7 cellular contexts compared by ENCODE assay signal in genomic region chr14:29548948-29549370, GRCh38.
DNase-seq lines count a peak whose midpoint lies in the region; ATAC-seq, FAIRE-seq and TF ChIP-seq lines count a peak whose summit lies in the region.

No MANE protein-coding gene starts in this region.

- H3K9me2 ChIP-seq in SK-N-SH = no peaks in the 10 kb centered on the region

- CTCF ChIA-PET in SK-N-SH (lab: Yijun Ruan, JAX) = interaction anchor here (0.6 to 4.5 kb wide), 10 partner anchors 9 to 894 kb away, joined by 3 to 45 read pairs (median 4); no protein-coding TSS in a partner anchor

- DNase-seq in GM12892 (ENCODE audit: insufficient read length) (no peak), NCI-H128 (lab: John Stamatoyannopoulos, UW; ENCODE audit: unreplicated experiment) (peak; percentile 27), SK-N-SH (peak; percentile 23), fibroblast of villous mesenchyme (ENCODE audit: low read depth) (peak; percentile 68), trophoblast cell (peak; percentile 4 to 75)
- DNase-seq in stimulated activated CD4-positive, alpha-beta T cell treated with anti-CD3 and anti-CD28 coated beads, Interleukin-4, amount 100 ng/mL, for 4 hours = no peak

- H3K36me3 ChIP-seq in SK-N-SH (replicated peaks in 1 of 2; ENCODE audit: control insufficient read depth in 1 of 2, insufficient read depth in 2 of 2, low read length in 1 of 2) = no peaks in the 10 kb centered on the region
- no peaks in the 10 kb centered on the region for H3K36me3 ChIP-seq in trophoblast cell (ENCODE audit: control insufficient read depth in 1 of 2, insufficient read depth in 2 of 2, low read length in 2 of 2)

- H4K8ac ChIP-seq in trophoblast cell (ENCODE audit: low read depth, low read length) = no peak overlapping the region

- no peak overlapping the region for H3K18ac ChIP-seq in trophoblast cell (ENCODE audit: low read length)

- TF ChIP-seq RAD21 in SK-N-SH (IDR thresholded peaks at IDR 0.05; ENCODE audit: low read length) = peak; percentile 54

- peak; percentile 89 for ATAC-seq in HG02610 (IDR thresholded peaks at IDR 0.05; ENCODE audit: unreplicated experiment)

- TF ChIP-seq POLR2A in GM12892 (IDR thresholded peaks at IDR 0.05; ENCODE audit: low read depth, low read length) = no peak

- H2AFZ ChIP-seq in SK-N-SH (ENCODE audit: low read depth) (no peak overlapping the region), trophoblast cell (ENCODE audit: insufficient read depth, low read length, poor library complexity) (no peak overlapping the region)

- H3K4me1 ChIP-seq in SK-N-SH (ENCODE audit: control insufficient read depth in 1 of 2, insufficient read depth in 2 of 2, low read depth in 1 of 2, low read length in 1 of 2) (no peaks in the 10 kb centered on the region), trophoblast cell (ENCODE audit: control insufficient read depth in 1 of 2, insufficient read depth in 2 of 2, low read length in 2 of 2) (no peaks in the 10 kb centered on the region)

- no peak overlapping the region for H3K4ac ChIP-seq in trophoblast cell (ENCODE audit: low read depth, low read length)

- no peak for TF ChIP-seq EP300 in SK-N-SH (IDR thresholded peaks at IDR 0.05; ENCODE audit: borderline replicate concordance in 1 of 2, low read depth in 1 of 2, low read length in 1 of 2)

- POLR2A ChIA-PET in SK-N-SH (lab: Yijun Ruan, JAX) = no interaction called here

- 3% methylated on average over 2 of the region's 2 CpGs for WGBS in SK-N-SH (ENCODE audit: low lambda C conversion rate)
- no CpG with 5 or more reads among the region's 2 CpGs for WGBS in trophoblast cell (ENCODE audit: extremely low coverage, insufficient coverage, insufficient read length)

- H4K20me1 ChIP-seq in SK-N-SH (ENCODE audit: insufficient read depth) = no peaks in the 10 kb centered on the region

- no peak overlapping the region for H2BK120ac ChIP-seq in trophoblast cell (ENCODE audit: insufficient read depth, low read length, poor library complexity)

- H3F3A ChIP-seq in SK-N-SH (replicated peaks; ENCODE audit: insufficient read depth) = no peaks in the 10 kb centered on the region

- no peak overlapping the region for H3K9ac ChIP-seq in SK-N-SH
- no peak overlapping the region for H3K9ac ChIP-seq in trophoblast cell (ENCODE audit: low read length)

- no peak overlapping the region for H3K23ac ChIP-seq in trophoblast cell (ENCODE audit: low read length)

- H3K27me3 ChIP-seq in SK-N-SH (ENCODE audit: insufficient read depth) (peaks cover 15% of the 10 kb centered on the region; the same call in 1 of the 2 replicates), trophoblast cell (ENCODE audit: insufficient read depth, low read length) (no peaks in the 10 kb centered on the region)

- H3K9me3 ChIP-seq in SK-N-SH (no peaks in the 10 kb centered on the region), trophoblast cell (ENCODE audit: insufficient read depth, low read depth, low read length) (no peaks in the 10 kb centered on the region)

- no peak overlapping the region for H3K4me2 ChIP-seq in SK-N-SH
- H3K4me2 ChIP-seq in trophoblast cell (ENCODE audit: low read length) = no peak overlapping the region

- H3K79me2 ChIP-seq in SK-N-SH (ENCODE audit: insufficient read depth) (no peaks in the 10 kb centered on the region), trophoblast cell (ENCODE audit: control insufficient read depth, insufficient read depth, low read length, poor library complexity) (no peaks in the 10 kb centered on the region)

- H2AK5ac ChIP-seq in trophoblast cell (ENCODE audit: low read length) = no peak overlapping the region

- H3K14ac ChIP-seq in trophoblast cell (ENCODE audit: low read length) = no peak overlapping the region

- TF ChIP-seq CTCF in SK-N-SH (IDR thresholded peaks at IDR 0.05) (peak; percentile 70), fibroblast of villous mesenchyme (IDR thresholded peaks at IDR 0.05; ENCODE audit: insufficient read depth, low read depth, low read length) (peak; percentile 59)

- H4K91ac ChIP-seq in trophoblast cell (ENCODE audit: low read depth, low read length) = no peak overlapping the region

- no peak overlapping the region for H4K12ac ChIP-seq in trophoblast cell (ENCODE audit: low read depth, low read length)

- FAIRE-seq in GM12892 (lab: Jason Lieb, UNC) = peak; percentile 84

- no peak overlapping the region for H3K27ac ChIP-seq in SK-N-SH (ENCODE audit: low read depth in 2 of 2, low read length in 1 of 2)
- no peak overlapping the region for H3K27ac ChIP-seq in trophoblast cell (ENCODE audit: low read depth, low read length)

- H2BK12ac ChIP-seq in trophoblast cell (ENCODE audit: low read length) = no peak overlapping the region

- H3K79me1 ChIP-seq in trophoblast cell (ENCODE audit: low read length) = no peaks in the 10 kb centered on the region

- no peak overlapping the region for H3K4me3 ChIP-seq in SK-N-SH (ENCODE audit: low read depth in 2 of 2, low read length in 1 of 2)
- H3K4me3 ChIP-seq in fibroblast of villous mesenchyme (ENCODE audit: low read depth, low read length) = no peak overlapping the region
- no peak overlapping the region for H3K4me3 ChIP-seq in trophoblast cell (ENCODE audit: low read depth, low read length)

- H2BK5ac ChIP-seq in trophoblast cell (ENCODE audit: low read depth, low read length, poor library complexity) = no peak overlapping the region

TF ChIP-seq in SK-N-SH, 30 proteins besides CTCF, POLR2A, EP300 and RAD21:
- TF ChIP-seq TEAD4 (IDR thresholded peaks at IDR 0.05; ENCODE audit: borderline replicate concordance, insufficient read depth) (no peak), SMC3 (IDR thresholded peaks at IDR 0.05; ENCODE audit: low read depth, low read length) (peak; percentile 50)

Comparison
In these comparisons a context has a peak if more than half of its experiments do, and no peak if none do; other contexts are left out.
1. DNase-seq: peak in NCI-H128 (single experiment), SK-N-SH (single experiment), fibroblast of villous mesenchyme (single experiment) and trophoblast cell (2 of 2); none in GM12892 (single experiment) and stimulated activated CD4-positive, alpha-beta T cell treated with anti-CD3 and anti-CD28 coated beads, Interleukin-4, amount 100 ng/mL, for 4 hours (0 of 2).